14 cellular contexts compared by ENCODE assay signal in the genomic region with DNA sequence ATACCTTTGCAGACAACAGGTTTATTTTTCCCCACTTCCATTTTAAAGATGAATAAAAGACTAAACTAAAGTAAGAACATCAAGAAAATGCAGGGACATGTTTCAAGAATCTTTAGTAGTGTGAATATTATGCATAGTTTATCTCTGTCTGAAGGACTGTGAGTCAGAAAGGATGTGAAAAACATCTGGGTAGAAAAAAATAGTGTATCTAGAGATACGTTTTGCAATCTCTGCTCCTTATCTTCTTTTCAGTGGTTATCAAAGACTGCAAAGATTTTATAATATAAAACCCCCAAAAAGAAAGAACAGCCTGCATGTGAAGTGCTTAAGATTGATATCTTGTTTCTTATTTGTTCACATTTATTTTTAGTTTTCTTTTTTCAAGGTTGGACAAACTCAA.
A peak's percentile ranks its signal among the peaks of the same experiment; 100 is the strongest.
DNase-seq lines count a peak whose midpoint lies in the region; ATAC-seq and TF ChIP-seq lines count a peak whose summit lies in the region.
"Had no signal": no experiment of that assay in that cellular context is flagged by ENCODE, and none has a peak within 500 bp of the region (broad histone marks: within the 10 kb centered on the region; RNA-seq: fewer than 3 reads in every experiment).

No MANE protein-coding gene starts in this region.

- H3K4me1 ChIP-seq in mucosa of descending colon (ENCODE audit: low read depth) (no peaks in the 10 kb centered on the region), vagina (peaks cover 17% of the 10 kb centered on the region)
- H3K4me1 ChIP-seq: prostate gland had no signal

- H3K27ac ChIP-seq in vagina: no peak overlapping the region
- H3K27ac ChIP-seq: HL-60, PC-9, prostate gland had no signal

- no peak for TF ChIP-seq POLR2A in vagina (IDR thresholded peaks at IDR 0.05)

- in situ Hi-C loops in astrocyte of the spinal cord (cut with HindIII; ENCODE audit: low sequenced_read_pairs): no loop called here

- TF ChIP-seq CTCF in AG10803 (conservative IDR thresholded peaks at IDR 0.05; ENCODE audit: low read length) (no peak), astrocyte of the spinal cord (IDR thresholded peaks at IDR 0.05; ENCODE audit: low read depth, low read length) (no peak), mucosa of descending colon (IDR thresholded peaks at IDR 0.05) (no peak), vagina (IDR thresholded peaks at IDR 0.05) (no peak)

- H3K36me3 ChIP-seq in mucosa of descending colon (ENCODE audit: low read depth) (no peaks in the 10 kb centered on the region), vagina (no peaks in the 10 kb centered on the region)
- H3K36me3 ChIP-seq: prostate gland had no signal

- DNase-seq in AG10803 (ENCODE audit: low read depth) (peak; percentile 43), GM04504 (ENCODE audit: low read depth) (peak; percentile 5), astrocyte of the spinal cord (ENCODE audit: low read depth, low spot score) (peak; percentile 33), iris pigment epithelial cell (ENCODE audit: low read depth) (peak; percentile 68), mucosa of descending colon (no peak), amniotic stem cell (lab: John Stamatoyannopoulos, UW) (no peak), vagina (ENCODE audit: extremely low spot score in 2 of 2) (no peak)
- DNase-seq: hypothalamus; NCI-H2171; stimulated activated CD4-positive, alpha-beta T cell treated with anti-CD3 and anti-CD28 coated beads, Interleukin-4, amount 100 ng/mL, for 4 hours had no signal

- no peaks in the 10 kb centered on the region for H3K27me3 ChIP-seq in vagina

- no peak for ATAC-seq in mucosa of descending colon
- no peak for ATAC-seq in HG02852 (IDR thresholded peaks at IDR 0.05; ENCODE audit: unreplicated experiment)

- H3K4me3 ChIP-seq in AG10803 (ENCODE audit: low read length) (no peak overlapping the region), astrocyte of the spinal cord (ENCODE audit: low read depth, low read length) (no peak overlapping the region), mucosa of descending colon (no peak overlapping the region), vagina (no peak overlapping the region)
- H3K4me3 ChIP-seq: PC-9, prostate gland had no signal

- H3K9me3 ChIP-seq in mucosa of descending colon: no peaks in the 10 kb centered on the region
- H3K9me3 ChIP-seq in vagina: no peaks in the 10 kb centered on the region
- H3K9me3 ChIP-seq: prostate gland had no signal

- intact Hi-C loops in mucosa of descending colon (cut with DNase I, micrococcal nuclease): no loop called here
- intact Hi-C loops in vagina (cut with DNase I): no loop called here

Comparison
In these comparisons a context has a peak if more than half of its experiments do, and no peak if none do; other contexts are left out.
1. DNase-seq: peak in AG10803 (single experiment), GM04504 (single experiment), astrocyte of the spinal cord (single experiment) and iris pigment epithelial cell (single experiment); none in mucosa of descending colon (0 of 3), amniotic stem cell (single experiment) and vagina (0 of 2).